9 cellular contexts compared by ENCODE assay signal in genomic region chr5:111252799-111253564, GRCh38. TPM values are rescaled to one million over a fixed set of nuclear protein-coding genes. Genes with fewer than 3 reads are reported as not detected.
A peak's percentile ranks its signal among the peaks of the same experiment; 100 is the strongest.
DNase-seq lines count a peak whose midpoint lies in the region; ATAC-seq and TF ChIP-seq lines count a peak whose summit lies in the region.
"Had no signal": no experiment of that assay in that cellular context is flagged by ENCODE, and none has a peak within 500 bp of the region (broad histone marks: within the 10 kb centered on the region; RNA-seq: fewer than 3 reads in every experiment).

No MANE protein-coding gene starts in this region.

- H4K20me1 ChIP-seq in GM23248 (ENCODE audit: insufficient read depth): no peaks in the 10 kb centered on the region

- H3K4me3 Mint-ChIP-seq in activated naive CD8-positive, alpha-beta T cell: peak overlapping the region; percentile 48

- H3K9ac ChIP-seq in GM23248: no peak overlapping the region

- peak overlapping the region; percentile 89 for H3K27ac Mint-ChIP-seq in activated naive CD8-positive, alpha-beta T cell

- no peaks in the 10 kb centered on the region for H3K27me3 Mint-ChIP-seq in activated naive CD8-positive, alpha-beta T cell

- ATAC-seq in GM18505 (IDR thresholded peaks at IDR 0.05; ENCODE audit: unreplicated experiment) (peak; percentile 57), GM19463 (IDR thresholded peaks at IDR 0.05; ENCODE audit: unreplicated experiment) (peak; percentile 25), HG03108 (IDR thresholded peaks at IDR 0.05; ENCODE audit: unreplicated experiment) (peak; percentile 70), heart right ventricle (no peak)

- no peaks in the 10 kb centered on the region for H3F3A ChIP-seq in GM23248 (ENCODE audit: insufficient read depth)

- no peaks in the 10 kb centered on the region for H3K9me3 Mint-ChIP-seq in activated naive CD8-positive, alpha-beta T cell (ENCODE audit: low read depth)

- WGBS in GM23248 (ENCODE audit: low coverage in 1 of 2, low lambda C conversion rate in 2 of 2, missing lambda C conversion rate in 2 of 2), 2 experiments: 39 to 47% methylated on average over 5 of the region's 5 CpGs
- 89 to 92% methylated on average over 5 of the region's 5 CpGs for WGBS in heart right ventricle, 2 donors

- no peak overlapping the region for H3K27ac ChIP-seq in GM23248
- H3K27ac ChIP-seq in heart right ventricle: no peak overlapping the region

- no peak overlapping the region for H3K4me2 ChIP-seq in GM23248 (ENCODE audit: unreplicated experiment)

- H3K4me1 Mint-ChIP-seq in activated naive CD8-positive, alpha-beta T cell (ENCODE audit: low read depth): peaks cover 91% of the 10 kb centered on the region

- DNase-seq in GM23248 (no peak), heart right ventricle (no peak), activated gamma-delta T cell (lab: John Stamatoyannopoulos, UW) (no peak), iPS-NIHi7 (ENCODE audit: extremely low spot score) (no peak)
- DNase-seq: activated CD4-positive, alpha-beta T cell treated with anti-CD3 and anti-CD28 coated beads for 1 hour had no signal

- no peaks in the 10 kb centered on the region for H3K9me2 ChIP-seq in GM23248 (ENCODE audit: insufficient read depth)

- H3K36me3 Mint-ChIP-seq in activated naive CD8-positive, alpha-beta T cell: peaks cover 27% of the 10 kb centered on the region

- TF ChIP-seq POLR2A in GM18505 (IDR thresholded peaks at IDR 0.05; ENCODE audit: borderline replicate concordance, extremely low read depth, insufficient read depth, insufficient read length): peak; percentile 59

- H3K27me3 ChIP-seq in GM23248 (replicated peaks; ENCODE audit: insufficient read depth) (no peaks in the 10 kb centered on the region), heart right ventricle (peaks cover 0 to 3% (median 0%) of the 10 kb centered on the region in 7 donors)

- H3K36me3 ChIP-seq in GM23248 (ENCODE audit: low read depth) (no peaks in the 10 kb centered on the region), heart right ventricle (no peaks in the 10 kb centered on the region)

- TF ChIP-seq CTCF in heart right ventricle (IDR thresholded peaks at IDR 0.05): no peak

- in situ Hi-C loops in GM23248 (cut with MboI): no loop called here

- H3K4me3 ChIP-seq in GM23248: no peak overlapping the region
- no peak overlapping the region for H3K4me3 ChIP-seq in heart right ventricle

- no peak overlapping the region for H2AFZ ChIP-seq in GM23248

- no peaks in the 10 kb centered on the region for H3K79me2 ChIP-seq in GM23248 (ENCODE audit: insufficient read depth)

- intact Hi-C loops in heart right ventricle (cut with DNase I): no loop called here

- H3K4me1 ChIP-seq in GM23248 (ENCODE audit: insufficient read depth) (no peaks in the 10 kb centered on the region), heart right ventricle (no peaks in the 10 kb centered on the region)

- H3K9me3 ChIP-seq in GM23248 (ENCODE audit: low read depth) (no peaks in the 10 kb centered on the region), heart right ventricle (peaks cover 0 to 10% (median 0%) of the 10 kb centered on the region in 11 donors)

RNA-seq across cellular contexts. Expression of gene CAMK4, which starts 28.8 kb away (rescaled TPM):
- 3.6 and 3.9 TPM in 2 replicates for total RNA-seq in GM23248 (2014; rRNA removed; shearing (Covaris generic))
- polyA plus RNA-seq in GM23248 (2016; fragmentation: Nextera tagmentation; extraction: Ambion mirVana): 3.2 and 4.0 TPM in 2 replicates
- 1 to 10 TPM in 1 of 10 donors, under 1 TPM in 9; 0.02 to 2.0 (median 0.35) TPM for total RNA-seq in heart right ventricle
- under 1 TPM in 1 of 2 donors, not detected in 1; 0.06 TPM for polyA plus RNA-seq in heart right ventricle

Comparison
In these comparisons a context has a peak if more than half of its experiments do, and no peak if none do; other contexts are left out.
1. ATAC-seq: peak in GM18505 (single experiment), GM19463 (single experiment) and HG03108 (single experiment); none in heart right ventricle (0 of 8).